In the genomic region with DNA sequence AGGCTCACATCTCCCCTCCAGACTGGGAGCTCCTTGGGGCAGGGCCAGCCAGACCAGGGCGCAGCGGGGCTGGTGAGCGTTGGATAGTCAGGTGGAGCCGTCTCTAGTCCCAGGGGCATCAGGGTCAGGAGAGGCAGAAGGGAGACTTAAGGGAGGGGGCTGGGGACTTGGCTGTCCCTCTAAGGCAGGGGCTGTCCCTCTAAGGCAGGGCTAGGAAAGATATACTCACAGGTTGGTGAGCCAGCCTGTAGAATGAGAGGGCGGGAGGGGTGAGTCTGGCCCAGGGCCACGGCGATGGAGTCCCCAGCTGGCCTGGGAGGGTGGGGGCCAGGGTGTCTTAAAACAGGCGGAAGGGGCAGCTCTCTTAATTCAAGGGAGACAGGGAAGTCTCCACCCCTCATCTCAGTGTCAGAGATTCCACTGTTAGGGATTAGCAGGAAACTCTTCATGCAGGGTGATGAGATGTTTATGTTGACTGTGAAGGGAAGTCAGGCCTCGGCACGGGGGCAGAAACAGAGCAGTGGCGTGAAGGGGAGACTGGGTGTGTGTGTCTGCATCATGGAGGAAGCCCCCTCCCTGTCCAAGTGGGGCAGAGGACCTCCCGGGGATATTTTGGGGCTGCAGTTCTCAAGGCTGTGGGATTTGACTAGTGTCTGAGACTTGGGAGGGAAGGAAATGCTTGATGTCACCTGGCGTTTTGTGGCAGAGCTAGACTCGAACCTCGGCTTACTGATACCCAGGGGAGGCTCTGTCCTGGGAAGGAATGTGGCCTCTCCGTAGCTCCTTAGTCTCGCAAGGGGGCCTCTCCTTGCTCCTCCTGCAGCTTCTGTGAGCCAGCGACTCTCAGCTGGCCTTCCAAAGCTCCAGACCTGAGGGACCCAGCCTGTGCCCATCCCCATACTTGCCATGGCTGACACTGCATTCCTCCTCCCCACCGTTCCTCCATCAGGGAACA, we compare ENCODE assay signal across 19 cellular contexts. TPM values are rescaled to one million over a fixed set of nuclear protein-coding genes. Genes with fewer than 3 reads are reported as not detected.
A peak's percentile ranks its signal among the peaks of the same experiment; 100 is the strongest.
DNase-seq lines count a peak whose midpoint lies in the region; ATAC-seq and TF ChIP-seq lines count a peak whose summit lies in the region.
"Had no signal": no experiment of that assay in that cellular context is flagged by ENCODE, and none has a peak within 500 bp of the region (broad histone marks: within the 10 kb centered on the region; RNA-seq: fewer than 3 reads in every experiment).

No MANE protein-coding gene starts in this region.

- no peak for ATAC-seq in activated CD4-positive, alpha-beta T cell treated with anti-CD3 and anti-CD28 coated beads for 36 hours
- no peak for ATAC-seq in left colon
- peak; percentile 27 for ATAC-seq in sciatic nerve
- ATAC-seq: A549; CD8-positive, alpha-beta T cell; foreskin keratinocyte; stimulated activated memory B cell treated with anti-CD40 and anti-IgM and Interleukin-4, amounts not matched to agents 10 μg/mL and 1 μg/mL and 100 μg/mL, for 72 hours had no signal

- no peak overlapping the region for H3K4me3 ChIP-seq in Peyer's patch
- H3K4me3 ChIP-seq: A549, skin epidermis had no signal

- H3K27me3 ChIP-seq in Peyer's patch = no peaks in the 10 kb centered on the region
- H3K27me3 ChIP-seq: foreskin keratinocyte had no signal

- H3K27me3 Mint-ChIP-seq in activated CD4-positive, alpha-beta T cell treated with anti-CD3 and anti-CD28 coated beads for 36 hours = no peaks in the 10 kb centered on the region
- peaks cover 4% of the 10 kb centered on the region for H3K27me3 Mint-ChIP-seq in activated CD4-positive, alpha-beta T cell treated with anti-CD3 and anti-CD28 coated beads, Interleukin-2, amount 10 ng/mL, durations not matched to agents 24 days and 14 days
- H3K27me3 Mint-ChIP-seq: stimulated activated memory B cell treated with anti-CD40 and anti-IgM and Interleukin-4, amounts not matched to agents 10 μg/mL and 1 μg/mL and 100 μg/mL, for 72 hours had no signal

- no peak overlapping the region for H3K27ac ChIP-seq in Peyer's patch
- H3K27ac ChIP-seq: A549, foreskin keratinocyte, skin epidermis had no signal

- CTCF ChIA-PET in activated CD4-positive, alpha-beta T cell treated with anti-CD3 and anti-CD28 coated beads for 36 hours (lab: Charles Lee) = interaction anchor here (1.4 kb wide), 1 partner anchor 10 kb away, joined by 3 read pairs; no protein-coding TSS in a partner anchor

- no peaks in the 10 kb centered on the region for H3K9me3 ChIP-seq in Peyer's patch
- H3K9me3 ChIP-seq: A549 had no signal

- peak; percentile 5 for DNase-seq in activated CD4-positive, alpha-beta T cell treated with anti-CD3 and anti-CD28 coated beads for 36 hours
- DNase-seq in activated CD4-positive, alpha-beta T cell treated with anti-CD3 and anti-CD28 coated beads, Interleukin-2, amount 10 ng/mL, durations not matched to agents 24 days and 14 days = no peak
- DNase-seq in Peyer's patch = peak in 2 of 3 donors; percentile 24 to 44
- DNase-seq in left colon = peak; percentile 1 to 16
- DNase-seq in sciatic nerve (ENCODE audit: low spot score) = peak; percentile 37
- no peak for DNase-seq in NAMALWA (ENCODE audit: low spot score)
- no peak for DNase-seq in kidney glomerular epithelial cell (lab: John Stamatoyannopoulos, UW)
- no peak for DNase-seq in NCI-H510A (lab: John Stamatoyannopoulos, UW)
- DNase-seq: CD8-positive, alpha-beta T cell; central memory CD4-positive, alpha-beta T cell; foreskin keratinocyte; NCI-H187; NCI-H748 treated with DMSO at 0.1 percent for 48 hours; nucleus accumbens; T-helper 2 cell had no signal

- POLR2A ChIA-PET in activated CD4-positive, alpha-beta T cell treated with anti-CD3 and anti-CD28 coated beads for 36 hours (lab: Charles Lee) = no interaction called here

- no peaks in the 10 kb centered on the region for H3K9me3 Mint-ChIP-seq in activated CD4-positive, alpha-beta T cell treated with anti-CD3 and anti-CD28 coated beads for 36 hours (ENCODE audit: low read depth)
- no peaks in the 10 kb centered on the region for H3K9me3 Mint-ChIP-seq in activated CD4-positive, alpha-beta T cell treated with anti-CD3 and anti-CD28 coated beads, Interleukin-2, amount 10 ng/mL, durations not matched to agents 24 days and 14 days
- H3K9me3 Mint-ChIP-seq: CD8-positive, alpha-beta T cell; stimulated activated memory B cell treated with anti-CD40 and anti-IgM and Interleukin-4, amounts not matched to agents 10 μg/mL and 1 μg/mL and 100 μg/mL, for 72 hours had no signal

- intact Hi-C loops in activated CD4-positive, alpha-beta T cell treated with anti-CD3 and anti-CD28 coated beads for 36 hours (cut with DNase I, micrococcal nuclease) = no loop called here
- intact Hi-C loops in activated CD4-positive, alpha-beta T cell treated with anti-CD3 and anti-CD28 coated beads, Interleukin-2, amount 10 ng/mL, durations not matched to agents 24 days and 14 days (cut with micrococcal nuclease) = no loop called here
- intact Hi-C loops in left colon (cut with DNase I, micrococcal nuclease) (loop anchor here in 1 of 2 donors (10.0 kb wide), 1 partner anchor 45 kb away; no protein-coding TSS in a partner anchor), sciatic nerve (cut with DNase I) (no loop called here)

- no peak overlapping the region for H3K4me3 Mint-ChIP-seq in activated CD4-positive, alpha-beta T cell treated with anti-CD3 and anti-CD28 coated beads for 36 hours
- no peak overlapping the region for H3K4me3 Mint-ChIP-seq in activated CD4-positive, alpha-beta T cell treated with anti-CD3 and anti-CD28 coated beads, Interleukin-2, amount 10 ng/mL, durations not matched to agents 24 days and 14 days
- H3K4me3 Mint-ChIP-seq: CD8-positive, alpha-beta T cell; stimulated activated memory B cell treated with anti-CD40 and anti-IgM and Interleukin-4, amounts not matched to agents 10 μg/mL and 1 μg/mL and 100 μg/mL, for 72 hours had no signal

- H3K27ac Mint-ChIP-seq in activated CD4-positive, alpha-beta T cell treated with anti-CD3 and anti-CD28 coated beads for 36 hours = no peak overlapping the region
- no peak overlapping the region for H3K27ac Mint-ChIP-seq in activated CD4-positive, alpha-beta T cell treated with anti-CD3 and anti-CD28 coated beads, Interleukin-2, amount 10 ng/mL, durations not matched to agents 24 days and 14 days
- H3K27ac Mint-ChIP-seq: CD8-positive, alpha-beta T cell; stimulated activated memory B cell treated with anti-CD40 and anti-IgM and Interleukin-4, amounts not matched to agents 10 μg/mL and 1 μg/mL and 100 μg/mL, for 72 hours had no signal

- H3K36me3 ChIP-seq in Peyer's patch = peaks cover 0 to 8% (median 0%) of the 10 kb centered on the region in 3 donors

- H3K4me1 Mint-ChIP-seq in activated CD4-positive, alpha-beta T cell treated with anti-CD3 and anti-CD28 coated beads for 36 hours = no peaks in the 10 kb centered on the region
- peaks cover 2% of the 10 kb centered on the region for H3K4me1 Mint-ChIP-seq in activated CD4-positive, alpha-beta T cell treated with anti-CD3 and anti-CD28 coated beads, Interleukin-2, amount 10 ng/mL, durations not matched to agents 24 days and 14 days
- H3K4me1 Mint-ChIP-seq: stimulated activated memory B cell treated with anti-CD40 and anti-IgM and Interleukin-4, amounts not matched to agents 10 μg/mL and 1 μg/mL and 100 μg/mL, for 72 hours had no signal

- TF ChIP-seq POLR2A in Peyer's patch (IDR thresholded peaks at IDR 0.05) = no peak

- TF ChIP-seq CTCF in Peyer's patch (IDR thresholded peaks at IDR 0.05) = no peak

- no peaks in the 10 kb centered on the region for H3K36me3 Mint-ChIP-seq in activated CD4-positive, alpha-beta T cell treated with anti-CD3 and anti-CD28 coated beads for 36 hours (ENCODE audit: low read depth)
- H3K36me3 Mint-ChIP-seq in activated CD4-positive, alpha-beta T cell treated with anti-CD3 and anti-CD28 coated beads, Interleukin-2, amount 10 ng/mL, durations not matched to agents 24 days and 14 days (ENCODE audit: low read depth) = no peaks in the 10 kb centered on the region
- H3K36me3 Mint-ChIP-seq: CD8-positive, alpha-beta T cell; stimulated activated memory B cell treated with anti-CD40 and anti-IgM and Interleukin-4, amounts not matched to agents 10 μg/mL and 1 μg/mL and 100 μg/mL, for 72 hours had no signal

- H3K4me1 ChIP-seq in Peyer's patch = peaks cover 0 to 9% (median 0%) of the 10 kb centered on the region in 4 donors
- H3K4me1 ChIP-seq: A549 had no signal

RNA-seq across cellular contexts. Expression of gene P2RY2, which starts 11.5 kb away (rescaled TPM):
- total RNA-seq in activated CD4-positive, alpha-beta T cell treated with anti-CD3 and anti-CD28 coated beads for 36 hours = not detected
- not detected in 2 replicates for total RNA-seq in activated CD4-positive, alpha-beta T cell treated with anti-CD3 and anti-CD28 coated beads, Interleukin-2, amount 10 ng/mL, durations not matched to agents 24 days and 14 days
- 10 to 100 TPM in 3 of 4 donors, 1 to 10 TPM in 1; 6.6 to 42.7 (median 33.5) TPM for total RNA-seq in Peyer's patch
- 10 to 100 TPM; 14.5 to 20.4 TPM for total RNA-seq in left colon
- total RNA-seq in sciatic nerve = 12.3 TPM
- total RNA-seq: CD8-positive, alpha-beta T cell had no signal

RNA-seq across cellular contexts. Expression of gene P2RY6, which starts 42.5 kb away (rescaled TPM):
- not detected for total RNA-seq in activated CD4-positive, alpha-beta T cell treated with anti-CD3 and anti-CD28 coated beads for 36 hours
- total RNA-seq in activated CD4-positive, alpha-beta T cell treated with anti-CD3 and anti-CD28 coated beads, Interleukin-2, amount 10 ng/mL, durations not matched to agents 24 days and 14 days = not detected in 2 replicates
- total RNA-seq in Peyer's patch = 1 to 10 TPM in 3 of 4 donors, not detected in 1; 1.5 to 6.6 (median 2.3) TPM
- 1 to 10 TPM; 1.5 to 1.8 TPM for total RNA-seq in left colon
- 3.6 TPM for total RNA-seq in sciatic nerve
- total RNA-seq: CD8-positive, alpha-beta T cell; foreskin keratinocyte; HT1080 had no signal

Comparison
In these comparisons a context has a peak if more than half of its experiments do, and no peak if none do; other contexts are left out.
1. DNase-seq: peak in activated CD4-positive, alpha-beta T cell treated with anti-CD3 and anti-CD28 coated beads for 36 hours (single experiment), Peyer's patch (2 of 3), left colon (2 of 2) and sciatic nerve (single experiment); none in activated CD4-positive, alpha-beta T cell treated with anti-CD3 and anti-CD28 coated beads, Interleukin-2, amount 10 ng/mL, durations not matched to agents 24 days and 14 days (single experiment), NAMALWA (single experiment), kidney glomerular epithelial cell (single experiment) and NCI-H510A (single experiment).